11 cellular contexts compared by ENCODE assay signal in genomic region chr5:11143456-11144267, GRCh38.
DNase-seq lines count a peak whose midpoint lies in the region; ATAC-seq and TF ChIP-seq lines count a peak whose summit lies in the region.
"Had no signal": no experiment of that assay in that cellular context is flagged by ENCODE, and none has a peak within 500 bp of the region (broad histone marks: within the 10 kb centered on the region; RNA-seq: fewer than 3 reads in every experiment).

No MANE protein-coding gene starts in this region.

- intact Hi-C loops in posterior cingulate gyrus (cut with DNase I) = no loop called here

- peak; percentile 18 for DNase-seq in stimulated activated CD4-positive, alpha-beta T cell treated with anti-CD3 and anti-CD28 coated beads, Interleukin-12 subunit alpha, Interleukin-12 subunit beta, amount 100 ng/mL, for 4 hours
- DNase-seq in foreskin melanocyte (no peak), posterior cingulate gyrus (no peak), SIG-M5 (lab: John Stamatoyannopoulos, UW) (no peak), GM20000 (ENCODE audit: low spot score) (no peak)
- DNase-seq: COR-L47, NCI-H2171 had no signal

- ATAC-seq in GM18858 (IDR thresholded peaks at IDR 0.05; ENCODE audit: unreplicated experiment) = peak; percentile 84
- peak; percentile 69 for ATAC-seq in GM21381 (IDR thresholded peaks at IDR 0.05; ENCODE audit: unreplicated experiment)
- peak; percentile 81 for ATAC-seq in HG03280 (IDR thresholded peaks at IDR 0.05; ENCODE audit: unreplicated experiment)
- ATAC-seq: HCT116 had no signal

- TF ChIP-seq CTCF in GM20000 (IDR thresholded peaks at IDR 0.05; ENCODE audit: extremely low read depth, missing control alignments) = no peak
